8 cellular contexts compared by ENCODE assay signal in genomic region chr14:64234877-64235651, GRCh38. TPM values are rescaled to one million over a fixed set of nuclear protein-coding genes. Genes with fewer than 3 reads are reported as not detected.
DNase-seq lines count a peak whose midpoint lies in the region; ATAC-seq lines count a peak whose summit lies in the region.

No MANE protein-coding gene starts in this region.

- H3K27ac Mint-ChIP-seq in stimulated activated effector memory CD8-positive, alpha-beta T cell treated with anti-CD3 and anti-CD28 coated beads, Interleukin-12 subunit alpha, Interleukin-12 subunit beta, amount 100 ng/mL, for 72 hours = peak overlapping the region; percentile 29

- peak; percentile 30 for DNase-seq in NCI-H510A treated with DMSO at 0.1 percent for 48 hours (lab: John Stamatoyannopoulos, UW)
- no peak for DNase-seq in NCI-H510A (lab: John Stamatoyannopoulos, UW)
- peak; percentile 16 for DNase-seq in LoVo (ENCODE audit: low spot score)
- DNase-seq in brain pericyte (ENCODE audit: low read depth, low spot score) = peak; percentile 76
- DNase-seq in stimulated activated effector memory CD8-positive, alpha-beta T cell treated with anti-CD3 and anti-CD28 coated beads, Interleukin-12 subunit alpha, Interleukin-12 subunit beta, amount 100 ng/mL, for 72 hours (ENCODE audit: low spot score in 2 of 2) = no peak
- DNase-seq in T-helper 2 cell = no peak
- DNase-seq in activated naive CD4-positive, alpha-beta T cell treated with anti-CD3 and anti-CD28 coated beads, Interleukin-2, amount 50 U/mL, for 16 hours = no peak
- DNase-seq in mesenteric fat pad (ENCODE audit: low spot score) = no peak

- ATAC-seq in stimulated activated effector memory CD8-positive, alpha-beta T cell treated with anti-CD3 and anti-CD28 coated beads, Interleukin-12 subunit alpha, Interleukin-12 subunit beta, amount 100 ng/mL, for 72 hours = no peak

- no peaks in the 10 kb centered on the region for H3K9me3 Mint-ChIP-seq in stimulated activated effector memory CD8-positive, alpha-beta T cell treated with anti-CD3 and anti-CD28 coated beads, Interleukin-12 subunit alpha, Interleukin-12 subunit beta, amount 100 ng/mL, for 72 hours

- peaks cover 20% of the 10 kb centered on the region for H3K36me3 Mint-ChIP-seq in stimulated activated effector memory CD8-positive, alpha-beta T cell treated with anti-CD3 and anti-CD28 coated beads, Interleukin-12 subunit alpha, Interleukin-12 subunit beta, amount 100 ng/mL, for 72 hours

- peaks cover 45% of the 10 kb centered on the region for H3K4me1 Mint-ChIP-seq in stimulated activated effector memory CD8-positive, alpha-beta T cell treated with anti-CD3 and anti-CD28 coated beads, Interleukin-12 subunit alpha, Interleukin-12 subunit beta, amount 100 ng/mL, for 72 hours

- no peak overlapping the region for H3K4me3 Mint-ChIP-seq in stimulated activated effector memory CD8-positive, alpha-beta T cell treated with anti-CD3 and anti-CD28 coated beads, Interleukin-12 subunit alpha, Interleukin-12 subunit beta, amount 100 ng/mL, for 72 hours

RNA-seq across cellular contexts. Expression of gene ESR2, which starts 59.1 kb away (rescaled TPM):
- 0.32 TPM for total RNA-seq in mesenteric fat pad

Comparison
In these comparisons a context has a peak if more than half of its experiments do, and no peak if none do; other contexts are left out.
1. DNase-seq: peak in NCI-H510A treated with DMSO at 0.1 percent for 48 hours (single experiment), LoVo (single experiment) and brain pericyte (single experiment); none in NCI-H510A (single experiment), stimulated activated effector memory CD8-positive, alpha-beta T cell treated with anti-CD3 and anti-CD28 coated beads, Interleukin-12 subunit alpha, Interleukin-12 subunit beta, amount 100 ng/mL, for 72 hours (0 of 2), T-helper 2 cell (0 of 5), activated naive CD4-positive, alpha-beta T cell treated with anti-CD3 and anti-CD28 coated beads, Interleukin-2, amount 50 U/mL, for 16 hours (single experiment) and mesenteric fat pad (single experiment).